Comparison of ENCODE assay signal across 20 cellular contexts in genomic region chr6:10736721-10737120, GRCh38. TPM values are rescaled to one million over a fixed set of nuclear protein-coding genes. Genes with fewer than 3 reads are reported as not detected.
DNase-seq lines count a peak whose midpoint lies in the region; ATAC-seq, FAIRE-seq and TF ChIP-seq lines count a peak whose summit lies in the region.
"Had no signal": no experiment of that assay in that cellular context is flagged by ENCODE, and none has a peak within 500 bp of the region (broad histone marks: within the 10 kb centered on the region; RNA-seq: fewer than 3 reads in every experiment).

No MANE protein-coding gene starts in this region.

- no peak for ATAC-seq in pancreas
- ATAC-seq: A549, HCT116 had no signal

- no peak for FAIRE-seq in pancreas (lab: Jason Lieb, UNC)
- FAIRE-seq in GM12891 (lab: Jason Lieb, UNC), result no peak
- FAIRE-seq: A549, D721Med had no signal

- no peaks in the 10 kb centered on the region for H3K9me3 ChIP-seq in pancreas
- H3K9me3 ChIP-seq: A549, Caco-2 had no signal

- WGBS in pancreas, 2 donors, result 84 to 91% methylated on average over 2 of the region's 2 CpGs

- peak; percentile 41 for DNase-seq in NCI-H2171 treated with DMSO at 0.1 percent for 48 hours (lab: John Stamatoyannopoulos, UW)
- DNase-seq in NCI-H2171 (lab: John Stamatoyannopoulos, UW), result no peak
- DNase-seq in G401 (ENCODE audit: low spot score), result peak; percentile 55
- DNase-seq in NCI-H446 treated with DMSO at 0.1 percent for 48 hours (lab: John Stamatoyannopoulos, UW), result peak; percentile 45
- no peak for DNase-seq in chondrocyte (ENCODE audit: low spot score)
- no peak for DNase-seq in pancreas
- no peak for DNase-seq in GM12891 (ENCODE audit: insufficient read length, low spot score)
- DNase-seq: AML-193; Caco-2; CD4-positive, alpha-beta T cell; DMS79 treated with DMSO at 0.1 percent for 48 hours; GOT3; H7; HFFc6 had no signal

- no peaks in the 10 kb centered on the region for H3K9me3 Mint-ChIP-seq in chondrocyte (ENCODE audit: low read depth)
- H3K9me3 Mint-ChIP-seq: CD4-positive, alpha-beta T cell; HFFc6 had no signal

- TF ChIP-seq POLR2A in GM12891 (IDR thresholded peaks at IDR 0.05; ENCODE audit: low read depth, low read length), result no peak

- TF ChIP-seq CTCF in chondrocyte (IDR thresholded peaks at IDR 0.05) (no peak), pancreas (IDR thresholded peaks at IDR 0.05) (no peak)

- peak overlapping the region; percentile 49 for H3K27ac Mint-ChIP-seq in chondrocyte (ENCODE audit: unreplicated experiment)
- H3K27ac Mint-ChIP-seq: CD4-positive, alpha-beta T cell; HFFc6 had no signal

- H3K4me1 Mint-ChIP-seq in chondrocyte (ENCODE audit: low read depth), result peaks cover 20% of the 10 kb centered on the region

- in situ Hi-C loops in G401 (cut with HindIII; ENCODE audit: low sequenced_read_pairs), result no loop called here

- H3K4me3 Mint-ChIP-seq in chondrocyte (ENCODE audit: unreplicated experiment), result no peak overlapping the region
- H3K4me3 Mint-ChIP-seq: CD4-positive, alpha-beta T cell; HFFc6 had no signal

- H3K4me1 ChIP-seq in pancreas, result no peaks in the 10 kb centered on the region

- H3K27ac ChIP-seq in pancreas, result no peak overlapping the region
- H3K27ac ChIP-seq: 22Rv1, C4-2B, HL-60 had no signal

- no peaks in the 10 kb centered on the region for H3K27me3 Mint-ChIP-seq in chondrocyte (ENCODE audit: low read depth)
- H3K27me3 Mint-ChIP-seq: CD4-positive, alpha-beta T cell had no signal

- H3K36me3 ChIP-seq in pancreas, result peaks cover 0 to 8% (median 3%) of the 10 kb centered on the region in 3 donors

- H3K36me3 Mint-ChIP-seq in chondrocyte (ENCODE audit: low read depth), result peaks cover 5% of the 10 kb centered on the region

- intact Hi-C loops in pancreas (cut with DNase I), result no loop called here

- H3K4me3 ChIP-seq in pancreas, result no peak overlapping the region
- H3K4me3 ChIP-seq: A549 had no signal

- no peaks in the 10 kb centered on the region for H3K27me3 ChIP-seq in pancreas

TF ChIP-seq in GM12891, 5 proteins besides CTCF, POLR2A, EP300 and RAD21:
- no peak for TF ChIP-seq POU2F2 (IDR thresholded peaks at IDR 0.05; ENCODE audit: low read depth, low read length)
- no peak for TF ChIP-seq TAF1 (IDR thresholded peaks at IDR 0.05; ENCODE audit: low read depth, low read length)
- no peak for TF ChIP-seq POLR2AphosphoS5 (IDR thresholded peaks at IDR 0.05; ENCODE audit: low read depth, low read length)
- TF ChIP-seq SPI1 (IDR thresholded peaks at IDR 0.05; ENCODE audit: low read depth, low read length), result no peak
- TF ChIP-seq PAX5 (IDR thresholded peaks at IDR 0.05; ENCODE audit: insufficient read depth, low read length, severe bottlenecking), result no peak

RNA-seq across cellular contexts. Expression of gene TMEM14B, which starts 10.9 kb away (rescaled TPM):
- 138 and 150 TPM in 2 replicates for total RNA-seq in G401 (2014; rRNA removed; shearing (Covaris generic))
- total RNA-seq in chondrocyte (45.5 to 65.9 TPM (median 50.5 TPM) in 3 replicates), pancreas (10 to 100 TPM; 25.9 to 39.0 (median 33.5) TPM)
- 10 to 100 TPM; 37.0 to 52.1 TPM for polyA plus RNA-seq in pancreas
- polyA plus RNA-seq in GM12891 (2012; ENCODE audit: low read depth, missing spikeins), result 115 TPM

RNA-seq across cellular contexts. Expression of gene TMEM14C, which starts 13.9 kb away (rescaled TPM):
- total RNA-seq in G401 (2014; rRNA removed; shearing (Covaris generic)), result 140 and 145 TPM in 2 replicates
- total RNA-seq in chondrocyte, result 115 to 119 TPM (median 117 TPM) in 3 replicates
- total RNA-seq in pancreas, result 10 to 100 TPM; 25.4 to 54.9 (median 36.5) TPM
- polyA plus RNA-seq in pancreas, result 10 to 100 TPM; 54.5 to 79.0 TPM
- 93.9 TPM for polyA plus RNA-seq in GM12891 (2012; ENCODE audit: low read depth, missing spikeins)

RNA-seq across cellular contexts. Expression of gene PAK1IP1, which starts 41.9 kb away (rescaled TPM):
- 31.3 and 43.1 TPM in 2 replicates for total RNA-seq in G401 (2014; rRNA removed; shearing (Covaris generic))
- total RNA-seq in chondrocyte (11.5 to 14.7 TPM (median 11.9 TPM) in 3 replicates), pancreas (1 to 10 TPM; 2.4 to 7.3 (median 5.2) TPM)
- 1 to 10 TPM; 3.4 to 6.6 TPM for polyA plus RNA-seq in pancreas
- 17.4 TPM for polyA plus RNA-seq in GM12891 (2012; ENCODE audit: low read depth, missing spikeins)

RNA-seq across cellular contexts. Expression of gene C6orf52, which starts 42.3 kb away (rescaled TPM):
- 0.49 and 2.9 TPM in 2 replicates for total RNA-seq in G401 (2014; rRNA removed; shearing (Covaris generic))
- total RNA-seq in chondrocyte (0.82 to 0.97 TPM in 2 of 3 replicates, not detected in the other), pancreas (1 to 10 TPM in 2 of 6 donors, under 1 TPM in 4; 0.62 to 2.4 (median 0.95) TPM)
- 1 to 10 TPM in 1 of 2 donors, under 1 TPM in 1; 0.80 to 2.7 TPM for polyA plus RNA-seq in pancreas
- polyA plus RNA-seq in GM12891 (2012; ENCODE audit: low read depth, missing spikeins), result 1.8 TPM
- total RNA-seq: CD4-positive, alpha-beta T cell; HFFc6 had no signal

Comparison
In these comparisons a context has a peak if more than half of its experiments do, and no peak if none do; other contexts are left out.
1. DNase-seq: peak in NCI-H2171 treated with DMSO at 0.1 percent for 48 hours (single experiment), G401 (single experiment) and NCI-H446 treated with DMSO at 0.1 percent for 48 hours (single experiment); none in NCI-H2171 (single experiment), chondrocyte (single experiment), pancreas (0 of 6) and GM12891 (single experiment).